ENCODE assay signal across 6 cellular contexts in the genomic region with DNA sequence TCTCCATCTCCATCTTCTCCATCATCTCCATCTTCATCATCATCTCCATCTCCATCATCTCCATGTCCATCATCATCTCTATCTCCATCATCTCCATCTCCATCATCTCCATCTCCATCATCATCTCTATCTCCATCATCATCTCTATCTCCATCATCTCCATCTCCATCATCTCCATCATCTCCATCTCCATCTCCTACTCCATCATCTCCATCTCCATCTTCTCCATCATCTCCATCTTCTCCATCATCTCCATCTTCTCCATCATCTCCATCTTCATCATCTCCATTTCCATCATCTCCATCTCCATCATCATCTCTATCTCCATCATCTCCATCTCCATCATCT. TPM values are rescaled to one million over a fixed set of nuclear protein-coding genes. Genes with fewer than 3 reads are reported as not detected.
DNase-seq lines count a peak whose midpoint lies in the region; ATAC-seq, FAIRE-seq and TF ChIP-seq lines count a peak whose summit lies in the region.
"Not testable (repeated sequence)": the region's sequence is repeated elsewhere in the genome, so short reads cannot be mapped to it uniquely, and the experiment has no call there.

No MANE protein-coding gene starts in this region.

- peak overlapping the region; percentile 78 for H3K4me3 Mint-ChIP-seq in activated CD4-positive, alpha-beta T cell treated with anti-CD3 and anti-CD28 coated beads, Interleukin-2, amount 10 ng/mL, durations not matched to agents 7 days and 5 days
- peak overlapping the region; percentile 69 for H3K4me3 Mint-ChIP-seq in osteocyte (ENCODE audit: unreplicated experiment)

- H3K9ac ChIP-seq in HUES48 (ENCODE audit: low read depth, low read length); adipocyte (ENCODE audit: low read length): not testable (repeated sequence)

- H3K36me3 ChIP-seq in HUES48 (ENCODE audit: control insufficient read depth, insufficient read depth, low read length) = not testable (repeated sequence)
- peaks cover 19% of the 10 kb centered on the region for H3K36me3 ChIP-seq in adipocyte (ENCODE audit: control insufficient read depth, insufficient read depth, low read length, severe bottlenecking)

- not testable (repeated sequence) for ATAC-seq in A549

- peak overlapping the region; percentile 85 for H3K27ac Mint-ChIP-seq in activated CD4-positive, alpha-beta T cell treated with anti-CD3 and anti-CD28 coated beads, Interleukin-2, amount 10 ng/mL, durations not matched to agents 7 days and 5 days
- H3K27ac Mint-ChIP-seq in osteocyte (ENCODE audit: unreplicated experiment) = peak overlapping the region; percentile 18

- not testable (repeated sequence) for FAIRE-seq in A549 (lab: Jason Lieb, UNC)

- CTCF ChIA-PET in A549 (lab: Yijun Ruan, JAX) = not testable (repeated sequence)
- CTCF ChIA-PET in activated CD4-positive, alpha-beta T cell treated with anti-CD3 and anti-CD28 coated beads, Interleukin-2, amount 10 ng/mL, durations not matched to agents 7 days and 5 days (lab: Charles Lee) = interaction anchor here (0.9 kb wide), 1 partner anchor 59 kb away, joined by 3 read pairs; no protein-coding TSS in a partner anchor

- DNase-seq in A549 (ENCODE audit: low read depth in 1 of 2, low spot score in 1 of 2); activated CD4-positive, alpha-beta T cell treated with anti-CD3 and anti-CD28 coated beads, Interleukin-2, amount 10 ng/mL, durations not matched to agents 7 days and 5 days; adipocyte (ENCODE audit: low read depth); osteocyte (ENCODE audit: extremely low spot score, unreplicated experiment): not testable (repeated sequence)

- H3K27me3 ChIP-seq in HUES48 (ENCODE audit: control insufficient read depth, insufficient read depth, low read length); adipocyte (replicated peaks; ENCODE audit: control insufficient read depth, insufficient read depth, low read length): not testable (repeated sequence)

- TF ChIP-seq CTCF in A549 (IDR thresholded peaks at IDR 0.05); osteocyte (IDR thresholded peaks at IDR 0.05): not testable (repeated sequence)

- H3K36me3 Mint-ChIP-seq in activated CD4-positive, alpha-beta T cell treated with anti-CD3 and anti-CD28 coated beads, Interleukin-2, amount 10 ng/mL, durations not matched to agents 7 days and 5 days (ENCODE audit: low read depth) = peaks cover 52% of the 10 kb centered on the region
- H3K36me3 Mint-ChIP-seq in osteocyte (ENCODE audit: unreplicated experiment) = peaks cover 44% of the 10 kb centered on the region

- H3K27me3 Mint-ChIP-seq in activated CD4-positive, alpha-beta T cell treated with anti-CD3 and anti-CD28 coated beads, Interleukin-2, amount 10 ng/mL, durations not matched to agents 7 days and 5 days; osteocyte (ENCODE audit: unreplicated experiment): not testable (repeated sequence)

- H3K9me3 Mint-ChIP-seq in activated CD4-positive, alpha-beta T cell treated with anti-CD3 and anti-CD28 coated beads, Interleukin-2, amount 10 ng/mL, durations not matched to agents 7 days and 5 days = peaks cover 52% of the 10 kb centered on the region
- H3K9me3 Mint-ChIP-seq in osteocyte (ENCODE audit: unreplicated experiment) = peaks cover 47% of the 10 kb centered on the region

- POLR2A ChIA-PET in A549 (lab: Yijun Ruan, JAX) = interaction anchor here (0.9 to 1.0 kb wide), 3 partner anchors 12 to 207 kb away, joined by 4 to 6 read pairs (median 5); partner anchors contain the start of genes ZNF416 and ZNF419
- POLR2A ChIA-PET in activated CD4-positive, alpha-beta T cell treated with anti-CD3 and anti-CD28 coated beads, Interleukin-2, amount 10 ng/mL, durations not matched to agents 7 days and 5 days (lab: Charles Lee) = not testable (repeated sequence)

- not testable (repeated sequence) for TF ChIP-seq POLR2A in A549 (IDR thresholded peaks at IDR 0.05; ENCODE audit: low read length)

- H3K9me3 ChIP-seq in A549 = peaks cover 87% of the 10 kb centered on the region
- H3K9me3 ChIP-seq in HUES48 (ENCODE audit: control insufficient read depth, insufficient read depth, low read length); adipocyte (ENCODE audit: control insufficient read depth, low read length); iPS-18c (ENCODE audit: control insufficient read depth, insufficient read depth, low read length): not testable (repeated sequence)

- peaks cover 16% of the 10 kb centered on the region for H3K4me1 Mint-ChIP-seq in activated CD4-positive, alpha-beta T cell treated with anti-CD3 and anti-CD28 coated beads, Interleukin-2, amount 10 ng/mL, durations not matched to agents 7 days and 5 days
- peaks cover 14% of the 10 kb centered on the region for H3K4me1 Mint-ChIP-seq in osteocyte (ENCODE audit: unreplicated experiment)

- not testable (repeated sequence) for TF ChIP-seq RAD21 in A549 (conservative IDR thresholded peaks at IDR 0.05 in 1 of 2, IDR thresholded peaks at IDR 0.05 in 1 of 2)

- H3K27ac ChIP-seq in A549; HUES48 (ENCODE audit: low read depth, low read length): not testable (repeated sequence)

- H3K4me3 ChIP-seq in A549 (peak overlapping the region; percentile 88; the same call in 2 of the 3 replicates), HUES48 (ENCODE audit: low read depth, low read length) (peak overlapping the region; percentile 76), adipocyte (ENCODE audit: low read length) (peak overlapping the region; percentile 90), iPS-18c (ENCODE audit: insufficient read depth, low read depth, low read length) (peak overlapping the region; percentile 73; the same call in 1 of the 2 replicates)

- H3K4me1 ChIP-seq in A549; HUES48 (ENCODE audit: control insufficient read depth, insufficient read depth, low read length); adipocyte (ENCODE audit: control insufficient read depth, insufficient read depth, low read length): not testable (repeated sequence)

- TF ChIP-seq EP300 in A549 (IDR thresholded peaks at IDR 0.05) = not testable (repeated sequence)

- peak overlapping the region; percentile 69; the same call in 2 of the 3 replicates for H3K4me2 ChIP-seq in A549

RNA-seq across cellular contexts. Expression of gene ZNF773, which starts 0.4 kb away (rescaled TPM):
- polyA plus RNA-seq in A549 (2011; rRNA removed) (8.4 and 9.2 TPM in 2 replicates), A549 (2017; fragmentation: RNase III; extraction: RNeasy Plus Mini Kit Qiagen cat#74134 plus additional on column Dnase treatment) (6.0 to 6.4 TPM (median 6.1 TPM) in 3 replicates)
- 4.0 and 5.1 TPM in 2 replicates for polyA plus RNA-seq in A549 (2012; cell fraction: cytosol; rRNA removed)
- polyA plus RNA-seq in A549 (2012; cell fraction: nucleus; rRNA removed) = 7.2 and 12.2 TPM in 2 replicates
- polyA minus RNA-seq in A549 (2011; rRNA and poly(A)+ RNA removed) = 10.9 and 12.9 TPM in 2 replicates
- 10 to 100 TPM; 10.6 to 11.0 TPM for total RNA-seq in activated CD4-positive, alpha-beta T cell treated with anti-CD3 and anti-CD28 coated beads, Interleukin-2, amount 10 ng/mL, durations not matched to agents 7 days and 5 days
- total RNA-seq in osteocyte = 7.4 and 8.4 TPM in 2 replicates

RNA-seq across cellular contexts. Expression of gene ZNF419, which starts 11.8 kb away (rescaled TPM):
- polyA plus RNA-seq in A549 (2011; rRNA removed) (11.8 and 12.1 TPM in 2 replicates), A549 (2017; fragmentation: RNase III; extraction: RNeasy Plus Mini Kit Qiagen cat#74134 plus additional on column Dnase treatment) (8.0 to 9.0 TPM (median 8.2 TPM) in 3 replicates)
- polyA plus RNA-seq in A549 (2012; cell fraction: cytosol; rRNA removed) = 4.7 and 6.9 TPM in 2 replicates
- 7.6 and 8.6 TPM in 2 replicates for polyA plus RNA-seq in A549 (2012; cell fraction: nucleus; rRNA removed)
- 9.6 and 10.1 TPM in 2 replicates for polyA minus RNA-seq in A549 (2011; rRNA and poly(A)+ RNA removed)
- 10 to 100 TPM in 1 of 2 experiments, 1 to 10 TPM in 1; 9.8 to 11.4 TPM for total RNA-seq in activated CD4-positive, alpha-beta T cell treated with anti-CD3 and anti-CD28 coated beads, Interleukin-2, amount 10 ng/mL, durations not matched to agents 7 days and 5 days
- 11.8 and 13.5 TPM in 2 replicates for total RNA-seq in osteocyte

RNA-seq across cellular contexts. Expression of gene ZNF772, which starts 21.9 kb away (rescaled TPM):
- 3.2 and 3.6 TPM in 2 replicates for polyA plus RNA-seq in A549 (2011; rRNA removed)
- polyA plus RNA-seq in A549 (2012; cell fraction: cytosol; rRNA removed) = 0.57 and 0.89 TPM in 2 replicates
- polyA plus RNA-seq in A549 (2012; cell fraction: nucleus; rRNA removed) = 0.48 and 0.58 TPM in 2 replicates
- polyA plus RNA-seq in A549 (2017; fragmentation: RNase III; extraction: RNeasy Plus Mini Kit Qiagen cat#74134 plus additional on column Dnase treatment) = 2.0 to 2.3 TPM (median 2.3 TPM) in 3 replicates
- 5.1 and 6.9 TPM in 2 replicates for polyA minus RNA-seq in A549 (2011; rRNA and poly(A)+ RNA removed)
- total RNA-seq in activated CD4-positive, alpha-beta T cell treated with anti-CD3 and anti-CD28 coated beads, Interleukin-2, amount 10 ng/mL, durations not matched to agents 7 days and 5 days = 1 to 10 TPM; 9.0 to 9.2 TPM
- 10.4 and 10.8 TPM in 2 replicates for total RNA-seq in osteocyte

RNA-seq across cellular contexts. Expression of gene ZNF549, which starts 27.9 kb away (rescaled TPM):
- polyA plus RNA-seq in A549 (2011; rRNA removed) (3.7 and 3.9 TPM in 2 replicates), A549 (2017; fragmentation: RNase III; extraction: RNeasy Plus Mini Kit Qiagen cat#74134 plus additional on column Dnase treatment) (1.7 to 1.8 TPM (median 1.8 TPM) in 3 replicates)
- 0.75 and 0.88 TPM in 2 replicates for polyA plus RNA-seq in A549 (2012; cell fraction: cytosol; rRNA removed)
- 0.86 TPM in 2 replicates for polyA plus RNA-seq in A549 (2012; cell fraction: nucleus; rRNA removed)
- 3.6 and 4.3 TPM in 2 replicates for polyA minus RNA-seq in A549 (2011; rRNA and poly(A)+ RNA removed)
- 1 to 10 TPM; 9.0 to 9.1 TPM for total RNA-seq in activated CD4-positive, alpha-beta T cell treated with anti-CD3 and anti-CD28 coated beads, Interleukin-2, amount 10 ng/mL, durations not matched to agents 7 days and 5 days
- 7.3 and 9.0 TPM in 2 replicates for total RNA-seq in osteocyte

RNA-seq across cellular contexts. Expression of gene VN1R1, which starts 42.4 kb away (rescaled TPM):
- polyA plus RNA-seq in A549 (2011; rRNA removed) (0.19 and 0.30 TPM in 2 replicates), A549 (2017; fragmentation: RNase III; extraction: RNeasy Plus Mini Kit Qiagen cat#74134 plus additional on column Dnase treatment) (0.04 to 0.16 TPM (median 0.05 TPM) in 3 replicates)
- polyA plus RNA-seq in A549 (2012; cell fraction: cytosol; rRNA removed) = 0.05 TPM in 1 of 2 replicates, not detected in the other
- 0.04 and 0.11 TPM in 2 replicates for polyA plus RNA-seq in A549 (2012; cell fraction: nucleus; rRNA removed)
- not detected in 2 replicates for polyA minus RNA-seq in A549 (2011; rRNA and poly(A)+ RNA removed)
- under 1 TPM; 0.15 to 0.21 TPM for total RNA-seq in activated CD4-positive, alpha-beta T cell treated with anti-CD3 and anti-CD28 coated beads, Interleukin-2, amount 10 ng/mL, durations not matched to agents 7 days and 5 days
- 0.62 and 0.68 TPM in 2 replicates for total RNA-seq in osteocyte
